Comparison of ENCODE assay signal across 8 cellular contexts in the genomic region with DNA sequence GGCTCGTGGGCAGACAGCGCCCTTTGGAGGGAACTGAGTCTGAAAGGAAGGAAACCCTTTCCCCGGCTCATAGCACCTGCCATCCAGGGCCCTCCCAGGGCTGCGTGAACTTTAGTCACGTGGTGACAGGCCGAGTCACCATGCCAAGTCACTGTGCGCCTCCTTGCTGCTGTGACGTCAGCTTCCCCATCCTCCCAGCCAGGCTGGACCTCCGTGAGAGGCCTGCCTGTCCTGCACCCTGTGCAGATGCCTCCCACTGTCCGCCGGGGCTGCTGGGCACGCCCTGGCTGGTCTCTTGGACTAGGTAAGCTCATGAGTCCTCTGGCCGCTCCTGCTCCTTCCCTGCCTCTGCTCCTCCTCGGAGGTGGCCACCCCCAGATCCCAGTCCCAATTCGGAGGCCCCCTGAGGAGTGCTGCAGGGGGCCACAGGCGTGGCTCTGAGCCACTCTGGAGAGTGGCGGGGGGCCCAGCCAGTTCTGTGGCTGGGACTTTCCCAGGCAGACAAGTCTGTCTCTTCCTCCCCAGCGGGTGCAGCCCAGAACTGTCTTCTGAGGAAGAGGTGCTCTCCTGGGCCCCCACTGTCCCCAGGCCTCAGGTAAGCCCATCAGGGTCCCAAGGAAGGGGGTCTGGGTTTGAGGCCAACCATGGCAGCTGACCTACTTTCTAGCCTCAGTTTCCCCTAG. TPM values are rescaled to one million over a fixed set of nuclear protein-coding genes. Genes with fewer than 3 reads are reported as not detected.
DNase-seq lines count a peak whose midpoint lies in the region; ATAC-seq lines count a peak whose summit lies in the region.
"Not testable (repeated sequence)": the region's sequence is repeated elsewhere in the genome, so short reads cannot be mapped to it uniquely, and the experiment has no call there.

No MANE protein-coding gene starts in this region.

- not testable (repeated sequence) for H2BK5ac ChIP-seq in neuronal stem cell (ENCODE audit: low read length)

- not testable (repeated sequence) for H3K36me3 ChIP-seq in Karpas-422 (ENCODE audit: insufficient read depth, low read length); neuronal stem cell (replicated peaks in 1 of 2; ENCODE audit: control insufficient read depth in 2 of 2, insufficient read depth in 2 of 2, low read length in 2 of 2)

- ATAC-seq in GM21529 (IDR thresholded peaks at IDR 0.05; ENCODE audit: unreplicated experiment) = peak; percentile 81
- peak; percentile 77 for ATAC-seq in esophagus mucosa

- not testable (repeated sequence) for H4K91ac ChIP-seq in neuronal stem cell (ENCODE audit: low read depth, low read length, poor library complexity)

- H3K27ac ChIP-seq in Karpas-422 (ENCODE audit: low read length) = peak overlapping the region; percentile 49; the same call in 1 of the 2 replicates
- not testable (repeated sequence) for H3K27ac ChIP-seq in neuronal stem cell (replicated peaks; ENCODE audit: low read length)

- peak overlapping the region; percentile 48 for H3K18ac ChIP-seq in neuronal stem cell (ENCODE audit: low read length)

- peak overlapping the region; percentile 53 for H3K4ac ChIP-seq in neuronal stem cell (ENCODE audit: low read length)

- not testable (repeated sequence) for H3K14ac ChIP-seq in neuronal stem cell (ENCODE audit: low read length)

- WGBS in neuronal stem cell (ENCODE audit: extremely low coverage in 2 of 2, insufficient read length in 2 of 2, insufficient replicate concordance in 1 of 2), 2 donors = no CpG with 5 or more reads among the region's 18 CpGs

- H2BK15ac ChIP-seq in neuronal stem cell (ENCODE audit: low read length) = not testable (repeated sequence)

- not testable (repeated sequence) for H4K20me1 ChIP-seq in Karpas-422 (ENCODE audit: insufficient read depth, low read depth, low read length)

- not testable (repeated sequence) for H4K8ac ChIP-seq in neuronal stem cell (ENCODE audit: low read depth, low read length)

- not testable (repeated sequence) for H3K79me2 ChIP-seq in Karpas-422 (ENCODE audit: low read length)

- H2AFZ ChIP-seq in Karpas-422 (ENCODE audit: low read length) (peak overlapping the region; percentile 50; the same call in 1 of the 2 replicates), neuronal stem cell (ENCODE audit: low read length) (peak overlapping the region; percentile 35)

- H2BK120ac ChIP-seq in neuronal stem cell (ENCODE audit: low read depth, low read length) = not testable (repeated sequence)

- DNase-seq in GF-D8 (lab: John Stamatoyannopoulos, UW) = peak; percentile 72
- DNase-seq in Karpas-422 = peak; percentile 82
- peak; percentile 6 for DNase-seq in T1000 (lab: John Stamatoyannopoulos, UW)
- DNase-seq in activated T-helper 1 cell treated with Interleukin-2 at 50 U/mL for 16 hours (ENCODE audit: low read depth) = peak; percentile 32
- not testable (repeated sequence) for DNase-seq in neuronal stem cell (ENCODE audit: low spot score)
- peak; percentile 25 to 30 for DNase-seq in stimulated activated CD8-positive, alpha-beta memory T cell treated with anti-CD3 and anti-CD28 coated beads, Interleukin-7, amount 100 ng/mL, for 4 hours (ENCODE audit: low read depth in 2 of 2)

- H3K9ac ChIP-seq in Karpas-422 (ENCODE audit: low read length) = peak overlapping the region; percentile 81
- H3K9ac ChIP-seq in neuronal stem cell (ENCODE audit: low read depth, low read length, poor library complexity) = not testable (repeated sequence)

- H3K9me3 ChIP-seq in Karpas-422 (ENCODE audit: low read length); neuronal stem cell (replicated peaks in 1 of 2; ENCODE audit: control insufficient read depth in 2 of 2, insufficient read depth in 1 of 2, low read depth in 1 of 2, low read length in 2 of 2): not testable (repeated sequence)

- peak overlapping the region; percentile 75 for H3K4me2 ChIP-seq in Karpas-422 (ENCODE audit: low read depth, low read length, poor library complexity, severe bottlenecking)
- H3K4me2 ChIP-seq in neuronal stem cell (ENCODE audit: insufficient read depth, low read length, poor library complexity, severe bottlenecking) = not testable (repeated sequence)

- peak overlapping the region; percentile 65 for H3K23ac ChIP-seq in neuronal stem cell (ENCODE audit: low read depth, low read length, poor library complexity)

- H3K27me3 ChIP-seq in Karpas-422 (ENCODE audit: low read length); neuronal stem cell (ENCODE audit: control insufficient read depth in 3 of 3, insufficient read depth in 3 of 3, low read depth in 1 of 3, low read length in 3 of 3): not testable (repeated sequence)

- H2AK5ac ChIP-seq in neuronal stem cell (ENCODE audit: low read depth, low read length) = not testable (repeated sequence)

- H3K9me2 ChIP-seq in Karpas-422 (replicated peaks; ENCODE audit: insufficient read depth, low read length) = not testable (repeated sequence)

- peak overlapping the region; percentile 73 for H3K4me3 ChIP-seq in Karpas-422 (ENCODE audit: low read length)
- not testable (repeated sequence) for H3K4me3 ChIP-seq in neuronal stem cell (ENCODE audit: low read length in 2 of 2)

- H2BK12ac ChIP-seq in neuronal stem cell (ENCODE audit: low read length) = not testable (repeated sequence)

- H3K4me1 ChIP-seq in Karpas-422 (ENCODE audit: low read length); neuronal stem cell (ENCODE audit: control insufficient read depth in 2 of 2, insufficient read depth in 1 of 2, low read depth in 1 of 2, low read length in 2 of 2): not testable (repeated sequence)

- H3K79me1 ChIP-seq in neuronal stem cell (ENCODE audit: low read depth, low read length) = not testable (repeated sequence)

RNA-seq across cellular contexts. Expression of gene GGT1, which starts 4.6 kb away (rescaled TPM):
- total RNA-seq in Karpas-422 (2014; rRNA removed; shearing (Covaris generic); ENCODE audit: low replicate concordance) = 28.6 and 36.4 TPM in 2 replicates
- 2.9 TPM for total RNA-seq in esophagus mucosa
- 1.9 TPM for polyA plus RNA-seq in neuronal stem cell (2013, experiment 1 of 2)
- 1.9 TPM for polyA plus RNA-seq in neuronal stem cell (2013, experiment 2 of 2)

RNA-seq across cellular contexts. Expression of gene LRRC75B, which starts 14.7 kb away (rescaled TPM):
- 3.6 and 6.9 TPM in 2 replicates for total RNA-seq in Karpas-422 (2014; rRNA removed; shearing (Covaris generic); ENCODE audit: low replicate concordance)
- 5.0 TPM for total RNA-seq in esophagus mucosa
- 14.3 TPM for polyA plus RNA-seq in neuronal stem cell (2013, experiment 1 of 2)
- polyA plus RNA-seq in neuronal stem cell (2013, experiment 2 of 2) = 13.3 TPM

RNA-seq across cellular contexts. Expression of gene SNRPD3, which starts 51.8 kb away (rescaled TPM):
- 217 and 263 TPM in 2 replicates for total RNA-seq in Karpas-422 (2014; rRNA removed; shearing (Covaris generic); ENCODE audit: low replicate concordance)
- total RNA-seq in esophagus mucosa = 72.7 TPM
- polyA plus RNA-seq in neuronal stem cell (2013, experiment 1 of 2) = 103 TPM
- polyA plus RNA-seq in neuronal stem cell (2013, experiment 2 of 2) = 104 TPM

RNA-seq across cellular contexts. Expression of gene GUCD1, which starts 52.6 kb away (rescaled TPM):
- 116 and 144 TPM in 2 replicates for total RNA-seq in Karpas-422 (2014; rRNA removed; shearing (Covaris generic); ENCODE audit: low replicate concordance)
- 50.1 TPM for total RNA-seq in esophagus mucosa
- 35.1 TPM for polyA plus RNA-seq in neuronal stem cell (2013, experiment 1 of 2)
- polyA plus RNA-seq in neuronal stem cell (2013, experiment 2 of 2) = 35.4 TPM
